ENCODE assay signal across 21 cellular contexts in genomic region chr13:99003851-99004471, GRCh38. TPM values are rescaled to one million over a fixed set of nuclear protein-coding genes. Genes with fewer than 3 reads are reported as not detected.
DNase-seq lines count a peak whose midpoint lies in the region; ATAC-seq and TF ChIP-seq lines count a peak whose summit lies in the region.
"Had no signal": no experiment of that assay in that cellular context is flagged by ENCODE, and none has a peak within 500 bp of the region (broad histone marks: within the 10 kb centered on the region; RNA-seq: fewer than 3 reads in every experiment).

No MANE protein-coding gene starts in this region.

- H3K4me1 ChIP-seq in adrenal gland (replicated peaks in 1 of 2), result peaks cover 18 to 25% of the 10 kb centered on the region in 2 donors

- H3K4me1 Mint-ChIP-seq in CD4-positive, alpha-beta T cell (ENCODE audit: low read depth), result peaks cover 84% of the 10 kb centered on the region

- H3K9me3 ChIP-seq in CD4-positive, alpha-beta T cell (ENCODE audit: control insufficient read depth, low read length), result no peaks in the 10 kb centered on the region
- H3K9me3 ChIP-seq in adrenal gland (replicated peaks in 1 of 3), result no peaks in the 10 kb centered on the region
- H3K9me3 ChIP-seq: ovary, vagina had no signal

- POLR2A ChIA-PET in CD4-positive, alpha-beta T cell (lab: Charles Lee), result no interaction called here

- TF ChIP-seq CTCF in CD4-positive, alpha-beta T cell (IDR thresholded peaks at IDR 0.05), result no peak
- TF ChIP-seq CTCF in VCaP (conservative IDR thresholded peaks at IDR 0.05) (no peak), adrenal gland (IDR thresholded peaks at IDR 0.05) (no peak)

- CTCF ChIA-PET in CD4-positive, alpha-beta T cell (lab: Charles Lee), result no interaction called here

- no peaks in the 10 kb centered on the region for H3K27me3 ChIP-seq in CD4-positive, alpha-beta T cell (ENCODE audit: control insufficient read depth, insufficient read depth, low read length)
- H3K27me3 ChIP-seq in adrenal gland, result no peaks in the 10 kb centered on the region
- H3K27me3 ChIP-seq: brain microvascular endothelial cell, ovary, vagina had no signal

- WGBS in adrenal gland, 4 donors, result 65 to 70% (median 68%) methylated on average over 3 of the region's 3 CpGs

- no peaks in the 10 kb centered on the region for H3K27me3 Mint-ChIP-seq in CD4-positive, alpha-beta T cell
- H3K27me3 Mint-ChIP-seq: activated CD4-positive, alpha-beta T cell treated with anti-CD3 and anti-CD28 coated beads, Interleukin-2, amount 10 ng/mL, durations not matched to agents 7 days and 5 days; stimulated activated memory B cell treated with anti-CD40 and anti-IgM and Interleukin-4, amounts not matched to agents 10 μg/mL and 1 μg/mL and 100 μg/mL, for 72 hours had no signal

- no peak overlapping the region for H3K4me3 ChIP-seq in adrenal gland
- H3K4me3 ChIP-seq: ovary, vagina had no signal

- intact Hi-C loops in CD4-positive, alpha-beta T cell (cut with DNase I, micrococcal nuclease), result no loop called here
- intact Hi-C loops in adrenal gland (cut with DNase I), result no loop called here

- no peak for DNase-seq in CD4-positive, alpha-beta T cell
- DNase-seq in DMS79 (lab: John Stamatoyannopoulos, UW) (peak; percentile 92), kidney tubule cell (ENCODE audit: low spot score) (peak; percentile 18), adrenal gland (no peak), OCI-M1 (lab: John Stamatoyannopoulos, UW) (no peak)
- DNase-seq: activated CD4-positive, alpha-beta T cell treated with anti-CD3 and anti-CD28 coated beads, Interleukin-2, amount 10 ng/mL, durations not matched to agents 7 days and 5 days; brain microvascular endothelial cell; effector memory CD4-positive, alpha-beta T cell; GDM1; hypothalamus; KG1; ovary; right cardiac atrium; stimulated activated CD4-positive, alpha-beta T cell treated with anti-CD3 and anti-CD28 coated beads, Interleukin-4, amount 100 ng/mL, for 1 hour had no signal

- no peaks in the 10 kb centered on the region for H3K36me3 ChIP-seq in adrenal gland (replicated peaks in 1 of 2)
- H3K36me3 ChIP-seq: brain microvascular endothelial cell, ovary, vagina had no signal

- H3K27ac Mint-ChIP-seq in CD4-positive, alpha-beta T cell, result peak overlapping the region; percentile 65
- H3K27ac Mint-ChIP-seq: activated CD4-positive, alpha-beta T cell treated with anti-CD3 and anti-CD28 coated beads, Interleukin-2, amount 10 ng/mL, durations not matched to agents 7 days and 5 days; mesothelial cell of epicardium; natural killer cell treated with Interleukin-12 subunit alpha and Interleukin-12 subunit beta and Interleukin-15 and Interleukin-18, amount 100 ng/mL, for 72 hours; stimulated activated memory B cell treated with anti-CD40 and anti-IgM and Interleukin-4, amounts not matched to agents 10 μg/mL and 1 μg/mL and 100 μg/mL, for 72 hours had no signal

- H3K36me3 Mint-ChIP-seq in CD4-positive, alpha-beta T cell (ENCODE audit: low read depth), result peaks cover 3% of the 10 kb centered on the region
- H3K36me3 Mint-ChIP-seq: mesothelial cell of epicardium; natural killer cell treated with Interleukin-12 subunit alpha and Interleukin-12 subunit beta and Interleukin-15 and Interleukin-18, amount 100 ng/mL, for 72 hours; stimulated activated memory B cell treated with anti-CD40 and anti-IgM and Interleukin-4, amounts not matched to agents 10 μg/mL and 1 μg/mL and 100 μg/mL, for 72 hours had no signal

- no peaks in the 10 kb centered on the region for H3K9me3 Mint-ChIP-seq in CD4-positive, alpha-beta T cell
- H3K9me3 Mint-ChIP-seq: activated CD4-positive, alpha-beta T cell treated with anti-CD3 and anti-CD28 coated beads, Interleukin-2, amount 10 ng/mL, durations not matched to agents 7 days and 5 days; mesothelial cell of epicardium; natural killer cell treated with Interleukin-12 subunit alpha and Interleukin-12 subunit beta and Interleukin-15 and Interleukin-18, amount 100 ng/mL, for 72 hours; stimulated activated memory B cell treated with anti-CD40 and anti-IgM and Interleukin-4, amounts not matched to agents 10 μg/mL and 1 μg/mL and 100 μg/mL, for 72 hours had no signal

- H3K4me3 Mint-ChIP-seq in CD4-positive, alpha-beta T cell, result peak overlapping the region; percentile 25
- H3K4me3 Mint-ChIP-seq: activated CD4-positive, alpha-beta T cell treated with anti-CD3 and anti-CD28 coated beads, Interleukin-2, amount 10 ng/mL, durations not matched to agents 7 days and 5 days; mesothelial cell of epicardium; natural killer cell treated with Interleukin-12 subunit alpha and Interleukin-12 subunit beta and Interleukin-15 and Interleukin-18, amount 100 ng/mL, for 72 hours; stimulated activated memory B cell treated with anti-CD40 and anti-IgM and Interleukin-4, amounts not matched to agents 10 μg/mL and 1 μg/mL and 100 μg/mL, for 72 hours had no signal

- H3K27ac ChIP-seq in CD4-positive, alpha-beta T cell (ENCODE audit: low read depth, low read length), result no peak overlapping the region
- peak overlapping the region; percentile 68 for H3K27ac ChIP-seq in VCaP
- H3K27ac ChIP-seq in adrenal gland, result no peak overlapping the region
- H3K27ac ChIP-seq: brain microvascular endothelial cell, C4-2B, ovary, vagina had no signal

- TF ChIP-seq POLR2A in adrenal gland (IDR thresholded peaks at IDR 0.05), result no peak

- ATAC-seq in CD4-positive, alpha-beta T cell (ENCODE audit: poor library complexity), result no peak
- no peak for ATAC-seq in GM21528 (IDR thresholded peaks at IDR 0.05; ENCODE audit: low FRiP score, unreplicated experiment)
- ATAC-seq: natural killer cell treated with Interleukin-12 subunit alpha and Interleukin-12 subunit beta and Interleukin-15 and Interleukin-18, amount 100 ng/mL, for 72 hours; right cardiac atrium; stimulated activated memory B cell treated with anti-CD40 and anti-IgM and Interleukin-4, amounts not matched to agents 10 μg/mL and 1 μg/mL and 100 μg/mL, for 72 hours had no signal

RNA-seq across cellular contexts. Expression of gene DOCK9, which starts 26.1 kb away (rescaled TPM):
- total RNA-seq in CD4-positive, alpha-beta T cell, result 10 to 100 TPM; 76.3 to 79.3 TPM
- 10 to 100 TPM; 37.8 to 83.4 (median 55.5) TPM for total RNA-seq in adrenal gland
- polyA plus RNA-seq in adrenal gland, result 10 to 100 TPM; 16.2 to 40.8 (median 21.2) TPM

Comparison
In these comparisons a context has a peak if more than half of its experiments do, and no peak if none do; other contexts are left out.
1. DNase-seq: peak in DMS79 (single experiment) and kidney tubule cell (single experiment); none in CD4-positive, alpha-beta T cell (0 of 10), adrenal gland (0 of 7) and OCI-M1 (single experiment).